13 cellular contexts compared by ENCODE assay signal in the genomic region with DNA sequence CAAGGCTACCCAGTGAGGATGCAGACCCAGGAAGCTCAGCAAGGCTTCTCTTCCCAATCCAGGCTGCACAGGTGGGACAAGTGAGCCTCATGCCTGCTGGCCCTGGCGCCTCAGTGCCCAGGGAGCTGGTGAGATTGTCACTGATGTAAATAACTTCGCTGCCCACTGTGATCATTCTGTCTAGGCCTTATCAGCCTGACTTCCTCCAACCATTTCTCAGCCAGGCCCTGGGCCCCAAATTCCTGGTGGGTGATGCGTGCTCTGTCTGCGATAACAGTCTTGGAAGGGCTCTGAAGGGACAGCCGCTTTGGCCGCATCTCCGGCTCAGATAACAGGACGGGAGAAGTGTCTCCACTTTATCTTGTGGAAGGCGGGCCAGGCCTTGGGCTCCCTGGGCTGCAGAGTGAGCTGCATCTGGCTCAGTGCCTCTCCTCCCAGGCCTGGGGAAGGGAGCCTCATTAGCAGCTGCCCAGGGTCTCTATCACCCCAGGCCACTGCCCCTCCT. TPM values are rescaled to one million over a fixed set of nuclear protein-coding genes. Genes with fewer than 3 reads are reported as not detected.
DNase-seq lines count a peak whose midpoint lies in the region; ATAC-seq and TF ChIP-seq lines count a peak whose summit lies in the region.
"Had no signal": no experiment of that assay in that cellular context is flagged by ENCODE, and none has a peak within 500 bp of the region (broad histone marks: within the 10 kb centered on the region; RNA-seq: fewer than 3 reads in every experiment).

No MANE protein-coding gene starts in this region.

- H3K4me3 ChIP-seq in cardiac fibroblast (replicated peaks in 1 of 2; ENCODE audit: low read depth in 2 of 2, low read length in 2 of 2) = no peak overlapping the region
- no peak overlapping the region for H3K4me3 ChIP-seq in vagina
- no peak overlapping the region for H3K4me3 ChIP-seq in gastrocnemius medialis
- no peak overlapping the region for H3K4me3 ChIP-seq in prostate gland
- H3K4me3 ChIP-seq: SK-N-MC had no signal

- TF ChIP-seq CTCF in natural killer cell (IDR thresholded peaks at IDR 0.05) (no peak), cardiac fibroblast (IDR thresholded peaks at IDR 0.05; ENCODE audit: low read depth, low read length) (no peak), vagina (IDR thresholded peaks at IDR 0.05) (no peak), gastrocnemius medialis (IDR thresholded peaks at IDR 0.05 in 4 of 5, conservative IDR thresholded peaks at IDR 0.05 in 1 of 5) (no peak), prostate gland (IDR thresholded peaks at IDR 0.05) (no peak)

- ATAC-seq in natural killer cell treated with Interleukin-12 subunit alpha and Interleukin-12 subunit beta and Interleukin-15 and Interleukin-18, amount 100 ng/mL, for 72 hours = no peak
- ATAC-seq in natural killer cell = no peak
- no peak for ATAC-seq in gastrocnemius medialis

- H3K36me3 Mint-ChIP-seq in natural killer cell treated with Interleukin-12 subunit alpha and Interleukin-12 subunit beta and Interleukin-15 and Interleukin-18, amount 100 ng/mL, for 72 hours = no peaks in the 10 kb centered on the region
- no peaks in the 10 kb centered on the region for H3K36me3 Mint-ChIP-seq in natural killer cell

- H3K36me3 ChIP-seq in vagina (no peaks in the 10 kb centered on the region), gastrocnemius medialis (no peaks in the 10 kb centered on the region), prostate gland (no peaks in the 10 kb centered on the region)

- no peak overlapping the region for H3K27ac Mint-ChIP-seq in natural killer cell treated with Interleukin-12 subunit alpha and Interleukin-12 subunit beta and Interleukin-15 and Interleukin-18, amount 100 ng/mL, for 72 hours
- H3K27ac Mint-ChIP-seq in natural killer cell = no peak overlapping the region
- H3K27ac Mint-ChIP-seq: dendritic cell treated with granulocyte-macrophage colony-stimulating factor and Interleukin-4, amounts not matched to agents 40 ng/mL and 50 ng/mL, for 4 days had no signal

- no peak for TF ChIP-seq POLR2A in vagina (IDR thresholded peaks at IDR 0.05)
- TF ChIP-seq POLR2A in gastrocnemius medialis (IDR thresholded peaks at IDR 0.05) = no peak
- TF ChIP-seq POLR2A in prostate gland (IDR thresholded peaks at IDR 0.05) = no peak

- H3K9me3 ChIP-seq in vagina (no peaks in the 10 kb centered on the region), gastrocnemius medialis (no peaks in the 10 kb centered on the region), prostate gland (no peaks in the 10 kb centered on the region)

- H3K27me3 Mint-ChIP-seq in natural killer cell treated with Interleukin-12 subunit alpha and Interleukin-12 subunit beta and Interleukin-15 and Interleukin-18, amount 100 ng/mL, for 72 hours = peaks cover 29 to 32% of the 10 kb centered on the region in 2 donors
- peaks cover 24 to 36% of the 10 kb centered on the region in 2 donors for H3K27me3 Mint-ChIP-seq in natural killer cell (ENCODE audit: low read depth in 2 of 2)

- H3K27ac ChIP-seq in vagina (peak overlapping the region; percentile 93), gastrocnemius medialis (peak overlapping the region in 2 of 4 donors; percentile 36 to 52), prostate gland (peak overlapping the region in 1 of 2 donors; percentile 29)
- H3K27ac ChIP-seq: SK-N-MC had no signal

- in situ Hi-C loops in gastrocnemius medialis (cut with MboI; ENCODE audit: low sequenced_read_pairs in 4 of 4) = no loop called here

- intact Hi-C loops in natural killer cell (cut with micrococcal nuclease) (no loop called here), vagina (cut with DNase I) (no loop called here), gastrocnemius medialis (cut with DNase I; ENCODE audit: low total_unique reads) (no loop called here), prostate gland (cut with DNase I) (no loop called here)

- no peaks in the 10 kb centered on the region for H3K9me3 Mint-ChIP-seq in natural killer cell treated with Interleukin-12 subunit alpha and Interleukin-12 subunit beta and Interleukin-15 and Interleukin-18, amount 100 ng/mL, for 72 hours
- no peaks in the 10 kb centered on the region for H3K9me3 Mint-ChIP-seq in natural killer cell
- H3K9me3 Mint-ChIP-seq: dendritic cell treated with granulocyte-macrophage colony-stimulating factor and Interleukin-4, amounts not matched to agents 40 ng/mL and 50 ng/mL, for 4 days had no signal

- H3K4me3 Mint-ChIP-seq in natural killer cell treated with Interleukin-12 subunit alpha and Interleukin-12 subunit beta and Interleukin-15 and Interleukin-18, amount 100 ng/mL, for 72 hours = no peak overlapping the region
- no peak overlapping the region for H3K4me3 Mint-ChIP-seq in natural killer cell
- H3K4me3 Mint-ChIP-seq: dendritic cell treated with granulocyte-macrophage colony-stimulating factor and Interleukin-4, amounts not matched to agents 40 ng/mL and 50 ng/mL, for 4 days had no signal

- H3K4me1 ChIP-seq in vagina (peaks cover 47% of the 10 kb centered on the region), gastrocnemius medialis (no peaks in the 10 kb centered on the region), prostate gland (replicated peaks) (no peaks in the 10 kb centered on the region)

- H3K27me3 ChIP-seq in vagina (no peaks in the 10 kb centered on the region), gastrocnemius medialis (peaks cover 9 to 24% (median 12%) of the 10 kb centered on the region in 3 donors), prostate gland (replicated peaks; ENCODE audit: insufficient read depth) (no peaks in the 10 kb centered on the region)

- DNase-seq in natural killer cell treated with Interleukin-12 subunit alpha and Interleukin-12 subunit beta and Interleukin-15 and Interleukin-18, amount 100 ng/mL, for 72 hours (ENCODE audit: low spot score) = peak; percentile 58
- no peak for DNase-seq in natural killer cell
- DNase-seq in cardiac fibroblast (ENCODE audit: low read depth in 2 of 2) = peak; percentile 16 to 63
- peak; percentile 69 for DNase-seq in left kidney (ENCODE audit: low read depth, low spot score)
- no peak for DNase-seq in vagina (ENCODE audit: extremely low spot score in 2 of 2)
- no peak for DNase-seq in activated T-cell treated with anti-CD3 and anti-CD28 coated beads, Interleukin-2, amount 50 U/mL, for 48 hours
- no peak for DNase-seq in gastrocnemius medialis
- DNase-seq in prostate gland (ENCODE audit: low spot score) = no peak
- DNase-seq: activated CD4-positive, alpha-beta T cell treated with anti-CD3 and anti-CD28 coated beads for 48 hours; activated naive CD4-positive, alpha-beta T cell; NCI-H2227 treated with DMSO at 0.1 percent for 48 hours had no signal

- H3K4me1 Mint-ChIP-seq in natural killer cell treated with Interleukin-12 subunit alpha and Interleukin-12 subunit beta and Interleukin-15 and Interleukin-18, amount 100 ng/mL, for 72 hours (ENCODE audit: low read depth in 2 of 2) = peaks cover 12 to 19% of the 10 kb centered on the region in 2 donors
- peaks cover 5 to 31% of the 10 kb centered on the region in 2 donors for H3K4me1 Mint-ChIP-seq in natural killer cell

- 76% methylated on average over 4 of the region's 9 CpGs for WGBS in prostate gland

RNA-seq across cellular contexts. Expression of gene FBLN2, which starts 2.2 kb away (rescaled TPM):
- total RNA-seq in natural killer cell treated with Interleukin-12 subunit alpha and Interleukin-12 subunit beta and Interleukin-15 and Interleukin-18, amount 100 ng/mL, for 72 hours = not detected
- total RNA-seq in natural killer cell (1 to 10 TPM in 2 of 3 donors, under 1 TPM in 1; 0.61 to 2.7 (median 1.6) TPM), vagina (94.3 TPM), gastrocnemius medialis (10 to 100 TPM; 28.9 to 45.7 (median 34.0) TPM), prostate gland (100 to 1,000 TPM in 1 of 2 donors, 10 to 100 TPM in 1; 12.8 to 318 TPM)

Comparison
In these comparisons a context has a peak if more than half of its experiments do, and no peak if none do; other contexts are left out.
1. DNase-seq: peak in natural killer cell treated with Interleukin-12 subunit alpha and Interleukin-12 subunit beta and Interleukin-15 and Interleukin-18, amount 100 ng/mL, for 72 hours (single experiment), cardiac fibroblast (2 of 2) and left kidney (single experiment); none in natural killer cell (single experiment), vagina (0 of 2), activated T-cell treated with anti-CD3 and anti-CD28 coated beads, Interleukin-2, amount 50 U/mL, for 48 hours (0 of 2), gastrocnemius medialis (0 of 2) and prostate gland (single experiment).